ENCODE assay signal across 11 cellular contexts in genomic region chr3:99929409-99930139, GRCh38.
DNase-seq lines count a peak whose midpoint lies in the region; ATAC-seq and TF ChIP-seq lines count a peak whose summit lies in the region.
"Had no signal": no experiment of that assay in that cellular context is flagged by ENCODE, and none has a peak within 500 bp of the region (broad histone marks: within the 10 kb centered on the region; RNA-seq: fewer than 3 reads in every experiment).

No MANE protein-coding gene starts in this region.

- no peaks in the 10 kb centered on the region for H3K27me3 ChIP-seq in GM23338 (ENCODE audit: insufficient read depth)

- peaks cover 4% of the 10 kb centered on the region for H3K27me3 Mint-ChIP-seq in GM23338 (ENCODE audit: insufficient read depth, low read depth, poor library complexity)
- H3K27me3 Mint-ChIP-seq: CD4-positive, alpha-beta memory T cell had no signal

- no peaks in the 10 kb centered on the region for H3K9me2 ChIP-seq in GM23338 (ENCODE audit: insufficient read depth)

- TF ChIP-seq CTCF in GM23338 (conservative IDR thresholded peaks at IDR 0.05; ENCODE audit: low read depth in 2 of 2), result no peak
- no peak for TF ChIP-seq CTCF in foreskin fibroblast (IDR thresholded peaks at IDR 0.05; ENCODE audit: low read depth, low read length)

- H3K4me3 Mint-ChIP-seq in GM23338, result no peak overlapping the region
- H3K4me3 Mint-ChIP-seq: CD4-positive, alpha-beta memory T cell had no signal

- H3K4me3 ChIP-seq in GM23338, result no peak overlapping the region
- no peak overlapping the region for H3K4me3 ChIP-seq in foreskin fibroblast (ENCODE audit: low read depth in 1 of 2, low read length in 2 of 2)

- H3K9me3 Mint-ChIP-seq in GM23338, result no peaks in the 10 kb centered on the region; the same call in 2 of the 3 replicates
- H3K9me3 Mint-ChIP-seq: CD4-positive, alpha-beta memory T cell had no signal

- ATAC-seq in GM23338, result no peak
- no peak for ATAC-seq in GM21515 (IDR thresholded peaks at IDR 0.05; ENCODE audit: unreplicated experiment)

- peaks cover 62% of the 10 kb centered on the region for H3K4me1 Mint-ChIP-seq in GM23338

- H4K20me1 ChIP-seq in GM23338 (replicated peaks; ENCODE audit: insufficient read depth), result no peaks in the 10 kb centered on the region

- no peak for DNase-seq in GM23338 (ENCODE audit: low spot score)
- peak; percentile 10 for DNase-seq in SW480 (ENCODE audit: low spot score)
- DNase-seq in foreskin fibroblast, result peak; percentile 35 to 75
- peak; percentile 84 for DNase-seq in posterior vena cava (ENCODE audit: low spot score)
- DNase-seq in activated T-cell treated with anti-CD3 and anti-CD28 coated beads for 4 hours, result no peak
- DNase-seq in activated gamma-delta T cell (lab: John Stamatoyannopoulos, UW), result no peak
- DNase-seq in activated CD8-positive, alpha-beta memory T cell treated with anti-CD3 and anti-CD28 coated beads for 24 hours, result no peak
- DNase-seq: activated effector memory CD4-positive, alpha-beta T cell treated with anti-CD3 and anti-CD28 coated beads, Interleukin-2, amount 50 U/mL, for 16 hours; CD4-positive, alpha-beta memory T cell; NCI-H1436 had no signal

- H3K27ac ChIP-seq in GM23338 (ENCODE audit: low read depth), result 0 out of 2 replicates have a peak overlapping the region, but pooled peaks have one; percentile 80

- H3K36me3 Mint-ChIP-seq in GM23338 (ENCODE audit: low read depth), result no peaks in the 10 kb centered on the region

- no peak overlapping the region for H2AFZ ChIP-seq in GM23338

- peaks cover 55% of the 10 kb centered on the region for H3K4me1 ChIP-seq in GM23338 (ENCODE audit: insufficient read depth)

- 0 out of 2 replicates have a peak overlapping the region, but pooled peaks have one; percentile 13 for H3K4me2 ChIP-seq in GM23338

- H3K27ac Mint-ChIP-seq in GM23338, result peak overlapping the region; percentile 43; the same call in 1 of the 2 replicates

- intact Hi-C loops in posterior vena cava (cut with DNase I), result no loop called here

- H3K36me3 ChIP-seq in GM23338 (ENCODE audit: insufficient read depth), result no peaks in the 10 kb centered on the region

- H3K79me2 ChIP-seq in GM23338 (replicated peaks; ENCODE audit: insufficient read depth), result peaks cover 9% of the 10 kb centered on the region; the same call in 1 of the 2 replicates

- no peaks in the 10 kb centered on the region for H3F3A ChIP-seq in GM23338 (replicated peaks; ENCODE audit: low read depth)

TF ChIP-seq in GM23338, 12 proteins besides CTCF, POLR2A, EP300 and RAD21 (continues in another document):
- no peak for TF ChIP-seq ZNF462 (CRISPR knock-in tag; IDR thresholded peaks at IDR 0.05)
- TF ChIP-seq REST (IDR thresholded peaks at IDR 0.05; ENCODE audit: unreplicated experiment), result no peak
- no peak for TF ChIP-seq STAT1 (IDR thresholded peaks at IDR 0.05; ENCODE audit: unreplicated experiment)
- TF ChIP-seq ZNF114 (CRISPR knock-in tag; IDR thresholded peaks at IDR 0.05), result no peak
- TF ChIP-seq CREB1 (CRISPR knock-in tag; IDR thresholded peaks at IDR 0.05; ENCODE audit: low read depth), result no peak
- TF ChIP-seq EZH2 (IDR thresholded peaks at IDR 0.05; ENCODE audit: low read depth, unreplicated experiment), result no peak
- TF ChIP-seq ETS1 (IDR thresholded peaks at IDR 0.05), result no peak
- no peak for TF ChIP-seq NANOG (IDR thresholded peaks at IDR 0.05; ENCODE audit: borderline replicate concordance)
- no peak for TF ChIP-seq EZH2phosphoT487 (IDR thresholded peaks at IDR 0.05; ENCODE audit: unreplicated experiment)
- TF ChIP-seq ZNF331 (CRISPR knock-in tag; IDR thresholded peaks at IDR 0.05; ENCODE audit: low read depth), result no peak
- TF ChIP-seq POLR2AphosphoS5 (IDR thresholded peaks at IDR 0.05; ENCODE audit: low read depth), result no peak

Comparison
In these comparisons a context has a peak if more than half of its experiments do, and no peak if none do; other contexts are left out.
1. DNase-seq: peak in SW480 (single experiment), foreskin fibroblast (2 of 2) and posterior vena cava (single experiment); none in GM23338 (single experiment), activated T-cell treated with anti-CD3 and anti-CD28 coated beads for 4 hours (single experiment), activated gamma-delta T cell (single experiment) and activated CD8-positive, alpha-beta memory T cell treated with anti-CD3 and anti-CD28 coated beads for 24 hours (single experiment).